ENCODE assay signal across 1 cellular context in genomic region chr1:117967900-117968299, GRCh38.
TF ChIP-seq lines count a peak whose summit lies in the region.

No MANE protein-coding gene starts in this region.

TF ChIP-seq in HepG2, 621 proteins besides CTCF, POLR2A, EP300 and RAD21 (continued from another document):
- TF ChIP-seq MAZ (IDR thresholded peaks at IDR 0.05; ENCODE audit: borderline replicate concordance, low read depth, low read length) (no peak), MAZ (CRISPR knock-in tag; IDR thresholded peaks at IDR 0.05; ENCODE audit: low read depth) (no peak), SOX5 (CRISPR knock-in tag; IDR thresholded peaks at IDR 0.05; ENCODE audit: borderline replicate concordance) (no peak), MAFK (conservative IDR thresholded peaks at IDR 0.05 in 1 of 2, IDR thresholded peaks at IDR 0.05 in 1 of 2; ENCODE audit: low read length in 2 of 2) (no peak), SOX13 (IDR thresholded peaks at IDR 0.05) (no peak), SOX13 (CRISPR knock-in tag; conservative IDR thresholded peaks at IDR 0.05 in 1 of 2, IDR thresholded peaks at IDR 0.05 in 1 of 2) (no peak), ZNF616 (CRISPR knock-in tag; IDR thresholded peaks at IDR 0.05; ENCODE audit: low read depth) (no peak), ZNF138 (CRISPR knock-in tag; IDR thresholded peaks at IDR 0.05; ENCODE audit: low read depth) (no peak), MBNL3 (CRISPR knock-in tag; conservative IDR thresholded peaks at IDR 0.05) (no peak), NR3C1 (CRISPR knock-in tag; IDR thresholded peaks at IDR 0.05) (no peak), EED (CRISPR knock-in tag; IDR thresholded peaks at IDR 0.05) (no peak)
